15 cellular contexts compared by ENCODE assay signal in the genomic region with DNA sequence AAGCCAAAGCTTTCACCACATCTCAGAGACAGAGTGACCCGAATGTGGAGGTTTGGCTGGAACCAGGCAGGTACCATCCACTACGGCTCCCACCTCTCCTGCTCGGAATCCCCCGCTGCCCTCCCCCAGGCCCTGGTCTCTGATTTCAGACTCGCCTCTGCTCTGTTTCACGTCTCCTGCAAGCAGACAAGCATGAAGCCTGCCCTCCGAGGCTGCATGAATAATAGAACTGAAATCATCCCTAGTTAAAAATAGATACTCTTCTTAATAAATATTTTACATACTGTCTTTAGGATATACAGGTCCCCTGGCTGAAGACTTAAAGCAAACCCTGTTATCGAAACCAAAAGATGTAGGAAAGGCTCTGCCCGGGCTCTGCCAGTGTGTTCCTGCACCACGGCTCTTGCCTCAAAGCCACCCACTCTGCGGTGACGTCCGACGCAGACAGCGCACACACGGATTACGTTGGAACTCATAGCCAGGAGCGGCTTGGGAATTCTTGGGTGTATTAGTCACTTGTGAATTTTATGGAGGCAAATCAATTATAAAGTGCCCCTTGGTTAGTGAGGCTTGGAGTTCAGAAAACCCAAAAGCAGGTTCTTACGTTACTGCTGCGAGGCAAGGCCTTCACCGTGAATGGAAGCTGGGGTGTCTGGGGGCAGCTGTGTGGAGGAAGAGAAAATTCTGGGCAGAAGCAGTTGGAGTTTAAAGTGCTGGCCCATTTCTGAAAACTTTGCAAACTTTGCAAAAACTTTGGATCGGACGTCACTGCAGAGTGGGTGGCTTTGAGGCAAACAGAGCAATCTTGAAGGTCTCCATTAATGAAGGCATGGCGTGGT. TPM values are rescaled to one million over a fixed set of nuclear protein-coding genes. Genes with fewer than 3 reads are reported as not detected.
DNase-seq lines count a peak whose midpoint lies in the region; ATAC-seq and TF ChIP-seq lines count a peak whose summit lies in the region.
"Had no signal": no experiment of that assay in that cellular context is flagged by ENCODE, and none has a peak within 500 bp of the region (broad histone marks: within the 10 kb centered on the region; RNA-seq: fewer than 3 reads in every experiment).

No MANE protein-coding gene starts in this region.

- DNase-seq in EL (peak; percentile 87), RPMI7951 (ENCODE audit: low read depth) (peak; percentile 82), fibroblast of mammary gland (ENCODE audit: low read depth) (peak; percentile 95), omental fat pad (ENCODE audit: low spot score) (no peak), T-cell (no peak)
- DNase-seq in stimulated activated naive CD4-positive, alpha-beta T cell (lab: John Stamatoyannopoulos, UW): no peak
- no peak for DNase-seq in activated CD8-positive, alpha-beta T cell treated with anti-CD3 and anti-CD28 coated beads, Interleukin-2, amount 10 ng/mL, durations not matched to agents 7 days and 5 days
- DNase-seq: activated CD4-positive, alpha-beta T cell treated with anti-CD3 and anti-CD28 coated beads, Interleukin-2, amount 10 ng/mL, durations not matched to agents 24 days and 14 days; stimulated activated naive CD8-positive, alpha-beta T cell treated with anti-CD3 and anti-CD28 coated beads, Interleukin-15, amount 100 ng/mL, for 72 hours; T-helper 1 cell had no signal

- no peak overlapping the region for H3K27ac Mint-ChIP-seq in T-cell
- no peak overlapping the region for H3K27ac Mint-ChIP-seq in activated CD8-positive, alpha-beta T cell treated with anti-CD3 and anti-CD28 coated beads, Interleukin-2, amount 10 ng/mL, durations not matched to agents 7 days and 5 days
- H3K27ac Mint-ChIP-seq: activated CD4-positive, alpha-beta T cell treated with anti-CD3 and anti-CD28 coated beads, Interleukin-2, amount 10 ng/mL, durations not matched to agents 24 days and 14 days; stimulated activated naive CD8-positive, alpha-beta T cell treated with anti-CD3 and anti-CD28 coated beads, Interleukin-15, amount 100 ng/mL, for 72 hours had no signal

- TF ChIP-seq CTCF in fibroblast of mammary gland (conservative IDR thresholded peaks at IDR 0.05; ENCODE audit: control insufficient read depth, insufficient read depth, low read depth, low read length) (no peak), omental fat pad (IDR thresholded peaks at IDR 0.05) (no peak)

- no peak overlapping the region for H3K4me3 ChIP-seq in fibroblast of mammary gland (ENCODE audit: control insufficient read depth, low read depth, low read length)
- H3K4me3 ChIP-seq: lung, prostate gland had no signal

- H3K4me1 Mint-ChIP-seq in T-cell: peaks cover 6 to 10% (median 7%) of the 10 kb centered on the region in 3 donors
- peaks cover 10% of the 10 kb centered on the region for H3K4me1 Mint-ChIP-seq in activated CD8-positive, alpha-beta T cell treated with anti-CD3 and anti-CD28 coated beads, Interleukin-2, amount 10 ng/mL, durations not matched to agents 7 days and 5 days (ENCODE audit: low read depth)

- no peak overlapping the region for H3K4me3 Mint-ChIP-seq in T-cell
- H3K4me3 Mint-ChIP-seq in activated CD8-positive, alpha-beta T cell treated with anti-CD3 and anti-CD28 coated beads, Interleukin-2, amount 10 ng/mL, durations not matched to agents 7 days and 5 days: no peak overlapping the region
- H3K4me3 Mint-ChIP-seq: activated CD4-positive, alpha-beta T cell treated with anti-CD3 and anti-CD28 coated beads, Interleukin-2, amount 10 ng/mL, durations not matched to agents 24 days and 14 days; brain; stimulated activated naive CD8-positive, alpha-beta T cell treated with anti-CD3 and anti-CD28 coated beads, Interleukin-15, amount 100 ng/mL, for 72 hours had no signal

- ATAC-seq in omental fat pad (ENCODE audit: low FRiP score) (peak; percentile 79), HG02759 (IDR thresholded peaks at IDR 0.05; ENCODE audit: unreplicated experiment) (no peak), T-cell (replicated peaks in 1 of 4) (no peak)
- no peak for ATAC-seq in activated CD8-positive, alpha-beta T cell treated with anti-CD3 and anti-CD28 coated beads, Interleukin-2, amount 10 ng/mL, durations not matched to agents 7 days and 5 days
- ATAC-seq: stimulated activated naive CD8-positive, alpha-beta T cell treated with anti-CD3 and anti-CD28 coated beads, Interleukin-15, amount 100 ng/mL, for 72 hours had no signal

- no peaks in the 10 kb centered on the region for H3K9me3 Mint-ChIP-seq in T-cell
- H3K9me3 Mint-ChIP-seq in activated CD8-positive, alpha-beta T cell treated with anti-CD3 and anti-CD28 coated beads, Interleukin-2, amount 10 ng/mL, durations not matched to agents 7 days and 5 days (ENCODE audit: insufficient read depth): no peaks in the 10 kb centered on the region
- H3K9me3 Mint-ChIP-seq: activated CD4-positive, alpha-beta T cell treated with anti-CD3 and anti-CD28 coated beads, Interleukin-2, amount 10 ng/mL, durations not matched to agents 24 days and 14 days; brain; stimulated activated naive CD8-positive, alpha-beta T cell treated with anti-CD3 and anti-CD28 coated beads, Interleukin-15, amount 100 ng/mL, for 72 hours had no signal

- H3K36me3 Mint-ChIP-seq in T-cell: no peaks in the 10 kb centered on the region
- no peaks in the 10 kb centered on the region for H3K36me3 Mint-ChIP-seq in activated CD8-positive, alpha-beta T cell treated with anti-CD3 and anti-CD28 coated beads, Interleukin-2, amount 10 ng/mL, durations not matched to agents 7 days and 5 days (ENCODE audit: low read depth)
- H3K36me3 Mint-ChIP-seq: brain had no signal

- CTCF ChIA-PET in T-cell (lab: Charles Lee): no interaction called here
- CTCF ChIA-PET in activated CD8-positive, alpha-beta T cell treated with anti-CD3 and anti-CD28 coated beads, Interleukin-2, amount 10 ng/mL, durations not matched to agents 7 days and 5 days (lab: Charles Lee): no interaction called here

- H3K27me3 Mint-ChIP-seq in T-cell: peaks cover 21 to 24% of the 10 kb centered on the region in 2 donors
- peaks cover 14% of the 10 kb centered on the region for H3K27me3 Mint-ChIP-seq in activated CD8-positive, alpha-beta T cell treated with anti-CD3 and anti-CD28 coated beads, Interleukin-2, amount 10 ng/mL, durations not matched to agents 7 days and 5 days (ENCODE audit: low read depth)

- POLR2A ChIA-PET in T-cell (lab: Charles Lee): no interaction called here
- POLR2A ChIA-PET in activated CD8-positive, alpha-beta T cell treated with anti-CD3 and anti-CD28 coated beads, Interleukin-2, amount 10 ng/mL, durations not matched to agents 7 days and 5 days (lab: Charles Lee): no interaction called here

RNA-seq across cellular contexts. Expression of a gene that starts 25.6 kb away (rescaled TPM):
- total RNA-seq in RPMI7951 (2014; rRNA removed; shearing (Covaris generic)): 2.5 and 4.6 TPM in 2 replicates
- total RNA-seq in omental fat pad (under 1 TPM in 3 of 4 donors, not detected in 1; 0.16 to 0.96 (median 0.19) TPM), T-cell (under 1 TPM; 0.13 to 0.67 (median 0.33) TPM)
- total RNA-seq in activated CD8-positive, alpha-beta T cell treated with anti-CD3 and anti-CD28 coated beads, Interleukin-2, amount 10 ng/mL, durations not matched to agents 7 days and 5 days: 10 to 100 TPM; 16.7 to 18.9 TPM
- total RNA-seq: endothelial cell of umbilical vein had no signal

RNA-seq across cellular contexts. Expression of a gene that starts 42.7 kb away (rescaled TPM):
- total RNA-seq in RPMI7951 (2014; rRNA removed; shearing (Covaris generic)): 9.2 and 10.1 TPM in 2 replicates
- total RNA-seq in omental fat pad (10 to 100 TPM; 23.6 to 37.0 (median 27.8) TPM), T-cell (10 to 100 TPM; 59.4 to 76.8 (median 71.4) TPM)
- 10 to 100 TPM; 53.1 to 54.0 TPM for total RNA-seq in activated CD8-positive, alpha-beta T cell treated with anti-CD3 and anti-CD28 coated beads, Interleukin-2, amount 10 ng/mL, durations not matched to agents 7 days and 5 days

Comparison
In these comparisons a context has a peak if more than half of its experiments do, and no peak if none do; other contexts are left out.
1. DNase-seq: peak in EL (single experiment), RPMI7951 (single experiment) and fibroblast of mammary gland (single experiment); none in omental fat pad (single experiment), T-cell (0 of 34), stimulated activated naive CD4-positive, alpha-beta T cell (0 of 6) and activated CD8-positive, alpha-beta T cell treated with anti-CD3 and anti-CD28 coated beads, Interleukin-2, amount 10 ng/mL, durations not matched to agents 7 days and 5 days (single experiment).